ENCODE assay signal across 21 cellular contexts in genomic region chr11:105878510-105878909, GRCh38.
"Had no signal": no experiment of that assay in that cellular context is flagged by ENCODE, and none has a peak within 500 bp of the region (broad histone marks: within the 10 kb centered on the region; RNA-seq: fewer than 3 reads in every experiment).

No MANE protein-coding gene starts in this region.

- H3K4me3 ChIP-seq: adrenal gland had no signal

- ATAC-seq: activated CD4-positive, CD25-positive, alpha-beta regulatory T cell treated with anti-CD3 and anti-CD28 coated beads, Interleukin-2, amount 50 U/mL, for 24 hours; activated CD8-positive, alpha-beta T cell treated with anti-CD3 and anti-CD28 coated beads for 36 hours had no signal

- H3K4me1 ChIP-seq: adrenal gland had no signal

- H3K9me3 ChIP-seq: adrenal gland had no signal

- H3K27me3 ChIP-seq: adrenal gland had no signal

- H3K27ac ChIP-seq: adrenal gland, KMS-11 had no signal

- H3K4me2 ChIP-seq: KMS-11 had no signal

- H3K36me3 ChIP-seq: adrenal gland had no signal

- DNase-seq: activated CD4-positive, alpha-beta T cell treated with anti-CD3 and anti-CD28 coated beads for 4 hours; activated CD8-positive, alpha-beta memory T cell treated with anti-CD3 and anti-CD28 coated beads, Interleukin-2, amount 50 U/mL, for 48 hours; activated CD8-positive, alpha-beta T cell treated with anti-CD3 and anti-CD28 coated beads for 36 hours; activated naive CD4-positive, alpha-beta T cell treated with anti-CD3 and anti-CD28 coated beads, Interleukin-2, amount 50 U/mL, for 16 hours; activated naive CD8-positive, alpha-beta T cell treated with anti-CD3 and anti-CD28 coated beads, Interleukin-2, amount 10 ng/mL, durations not matched to agents 7 days and 5 days; activated T-cell treated with anti-CD3 and anti-CD28 coated beads, Interleukin-2, amount 50 U/mL, for 1 hour; adrenal gland; anterior cingulate cortex; MM.1S; NCI-H1105; NCI-H1436; NCI-H1694 treated with DMSO at 0.1 percent for 48 hours; NCI-H2029 treated with DMSO at 0.1 percent for 48 hours; NCI-H345; NCI-H510A; NCI-H526 treated with DMSO at 0.1 percent for 48 hours; NCI-H82; NK-92 treated with Interleukin-12 subunit alpha and Interleukin-12 subunit beta, amount 100 ng/mL, for 24 hours; SHP77 had no signal

- H3K9ac ChIP-seq: KMS-11 had no signal
